ENCODE assay signal across 8 cellular contexts in genomic region chr12:22684526-22685118, GRCh38.
DNase-seq lines count a peak whose midpoint lies in the region; ATAC-seq, FAIRE-seq and TF ChIP-seq lines count a peak whose summit lies in the region.

No MANE protein-coding gene starts in this region.

- no peak overlapping the region for H3K4me3 Mint-ChIP-seq in nephron progenitor cell

- H3K9me3 Mint-ChIP-seq in nephron progenitor cell = no peaks in the 10 kb centered on the region

- H3K27me3 Mint-ChIP-seq in nephron progenitor cell (ENCODE audit: low read depth, poor library complexity) = no peaks in the 10 kb centered on the region

- FAIRE-seq in colon (lab: Jason Lieb, UNC) = peak; percentile 51

- H3K36me3 Mint-ChIP-seq in nephron progenitor cell (ENCODE audit: low read depth) = peaks cover 31% of the 10 kb centered on the region

- peak; percentile 61 for TF ChIP-seq CTCF in nephron progenitor cell (IDR thresholded peaks at IDR 0.05)

- H3K4me1 Mint-ChIP-seq in nephron progenitor cell = no peaks in the 10 kb centered on the region

- DNase-seq in SKM-1 treated with dmso at 0.1 percent for 144 hours (lab: John Stamatoyannopoulos, UW; ENCODE audit: unreplicated experiment) = peak; percentile 50
- no peak for DNase-seq in SKM-1 (lab: John Stamatoyannopoulos, UW; ENCODE audit: unreplicated experiment)
- DNase-seq in NCI-H748 treated with DMSO at 0.1 percent for 48 hours (lab: John Stamatoyannopoulos, UW) = peak; percentile 6
- DNase-seq in nephron progenitor cell = no peak
- DNase-seq in GOT3 (lab: John Stamatoyannopoulos, UW) = no peak
- DNase-seq in activated naive CD4-positive, alpha-beta T cell treated with Interleukin-2 at 50 U/mL for 16 hours = no peak

- peak; percentile 40 for ATAC-seq in HG02571 (IDR thresholded peaks at IDR 0.05; ENCODE audit: unreplicated experiment)

- no peak overlapping the region for H3K27ac Mint-ChIP-seq in nephron progenitor cell

Comparison
In these comparisons a context has a peak if more than half of its experiments do, and no peak if none do; other contexts are left out.
1. DNase-seq: peak in SKM-1 treated with dmso at 0.1 percent for 144 hours (single experiment) and NCI-H748 treated with DMSO at 0.1 percent for 48 hours (single experiment); none in SKM-1 (single experiment), nephron progenitor cell (single experiment), GOT3 (single experiment) and activated naive CD4-positive, alpha-beta T cell treated with Interleukin-2 at 50 U/mL for 16 hours (single experiment).